22 cellular contexts compared by ENCODE assay signal in the genomic region with DNA sequence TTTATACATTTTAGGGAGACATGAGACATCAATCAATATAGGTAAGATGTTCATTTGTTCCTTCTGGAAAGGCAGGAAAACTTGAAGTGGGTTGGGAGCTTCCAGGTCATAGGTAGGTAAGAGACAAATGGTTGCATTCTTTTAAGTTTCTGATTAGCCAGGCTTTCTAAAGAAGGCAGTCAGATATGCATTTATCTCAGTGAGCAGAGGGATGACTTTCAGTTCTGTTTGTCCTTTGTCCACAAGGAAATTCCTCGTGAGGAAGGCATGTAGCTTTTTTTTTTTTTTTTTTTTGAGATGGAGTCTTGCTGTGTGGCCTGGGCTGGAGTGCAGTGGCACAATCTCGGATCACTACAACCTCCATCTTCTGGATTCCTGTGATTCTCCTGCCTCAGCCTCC.
"Had no signal": no experiment of that assay in that cellular context is flagged by ENCODE, and none has a peak within 500 bp of the region (broad histone marks: within the 10 kb centered on the region; RNA-seq: fewer than 3 reads in every experiment).

No MANE protein-coding gene starts in this region.

- H3K27me3 Mint-ChIP-seq: activated CD8-positive, alpha-beta T cell treated with anti-CD3 and anti-CD28 coated beads for 36 hours; activated naive CD4-positive, alpha-beta T cell treated with anti-CD3 and anti-CD28 coated beads, Interleukin-2, amount 10 ng/mL, durations not matched to agents 7 days and 5 days; activated naive CD8-positive, alpha-beta T cell treated with anti-CD3 and anti-CD28 coated beads for 36 hours; T-cell had no signal

- H3K9me3 Mint-ChIP-seq: activated CD8-positive, alpha-beta T cell treated with anti-CD3 and anti-CD28 coated beads for 36 hours; activated naive CD4-positive, alpha-beta T cell treated with anti-CD3 and anti-CD28 coated beads, Interleukin-2, amount 10 ng/mL, durations not matched to agents 7 days and 5 days; activated naive CD8-positive, alpha-beta T cell treated with anti-CD3 and anti-CD28 coated beads for 36 hours; activated T-cell treated with anti-CD3 and anti-CD28 coated beads, Interleukin-2, amount 50 U/mL, for 72 hours; activated T-helper 2 cell treated with anti-CD3 and anti-CD28 coated beads, Interferon-gamma antibody, Interleukin-2, Interleukin-4, amounts not matched to agents 10 μg/mL and 5 μg/mL and 100 μg/mL, durations not matched to agents 14 hours and 24 hours and 36 hours; T-cell had no signal

- H3K27ac ChIP-seq: adrenal gland, PC-9, SK-N-MC had no signal

- H3K27me3 ChIP-seq: adrenal gland had no signal

- H3K36me3 ChIP-seq: adrenal gland had no signal

- H3K36me3 Mint-ChIP-seq: activated naive CD4-positive, alpha-beta T cell treated with anti-CD3 and anti-CD28 coated beads, Interleukin-2, amount 10 ng/mL, durations not matched to agents 7 days and 5 days; activated naive CD8-positive, alpha-beta T cell treated with anti-CD3 and anti-CD28 coated beads for 36 hours; T-cell had no signal

- H3K4me3 Mint-ChIP-seq: activated CD8-positive, alpha-beta T cell treated with anti-CD3 and anti-CD28 coated beads for 36 hours; activated naive CD4-positive, alpha-beta T cell treated with anti-CD3 and anti-CD28 coated beads, Interleukin-2, amount 10 ng/mL, durations not matched to agents 7 days and 5 days; activated naive CD8-positive, alpha-beta T cell treated with anti-CD3 and anti-CD28 coated beads for 36 hours; activated T-cell treated with anti-CD3 and anti-CD28 coated beads, Interleukin-2, amount 50 U/mL, for 72 hours; T-cell had no signal

- H3K27ac Mint-ChIP-seq: activated CD8-positive, alpha-beta T cell treated with anti-CD3 and anti-CD28 coated beads for 36 hours; activated naive CD4-positive, alpha-beta T cell treated with anti-CD3 and anti-CD28 coated beads, Interleukin-2, amount 10 ng/mL, durations not matched to agents 7 days and 5 days; activated naive CD8-positive, alpha-beta T cell treated with anti-CD3 and anti-CD28 coated beads for 36 hours; activated T-cell treated with anti-CD3 and anti-CD28 coated beads, Interleukin-2, amount 50 U/mL, for 72 hours; activated T-helper 2 cell treated with anti-CD3 and anti-CD28 coated beads, Interferon-gamma antibody, Interleukin-2, Interleukin-4, amounts not matched to agents 10 μg/mL and 5 μg/mL and 100 μg/mL, durations not matched to agents 14 hours and 24 hours and 36 hours; T-cell had no signal

- H3K9me3 ChIP-seq: adrenal gland had no signal

- H3K4me3 ChIP-seq: adrenal gland, PC-9, SK-N-MC had no signal

- H3K4me1 ChIP-seq: adrenal gland had no signal

- H3K4me1 Mint-ChIP-seq: activated naive CD4-positive, alpha-beta T cell treated with anti-CD3 and anti-CD28 coated beads, Interleukin-2, amount 10 ng/mL, durations not matched to agents 7 days and 5 days; activated naive CD8-positive, alpha-beta T cell treated with anti-CD3 and anti-CD28 coated beads for 36 hours; T-cell had no signal

- ATAC-seq: activated CD4-positive, CD25-positive, alpha-beta regulatory T cell treated with anti-CD3 and anti-CD28 coated beads, Interleukin-2, amount 50 U/mL, for 24 hours; activated CD8-positive, alpha-beta T cell treated with anti-CD3 and anti-CD28 coated beads for 36 hours; activated T-cell treated with anti-CD3 and anti-CD28 coated beads, Interleukin-2, amount 50 U/mL, for 72 hours; T-cell had no signal

- DNase-seq: activated CD4-positive, alpha-beta T cell treated with anti-CD3 and anti-CD28 coated beads for 4 hours; activated CD8-positive, alpha-beta memory T cell treated with anti-CD3 and anti-CD28 coated beads, Interleukin-2, amount 50 U/mL, for 4 hours; activated CD8-positive, alpha-beta T cell treated with anti-CD3 and anti-CD28 coated beads for 36 hours; activated gamma-delta T cell treated with Interleukin-2 at 50 U/mL for 16 hours; activated naive CD4-positive, alpha-beta T cell treated with anti-CD3 and anti-CD28 coated beads, Interleukin-2, amount 10 ng/mL, durations not matched to agents 7 days and 5 days; activated naive CD8-positive, alpha-beta T cell treated with anti-CD3 and anti-CD28 coated beads for 36 hours; activated T-cell treated with anti-CD3 and anti-CD28 coated beads, Interleukin-2, amount 50 U/mL, for 72 hours; adrenal gland; anterior cingulate cortex; cerebellar nuclear complex; NCI-H1105; NCI-H1436; NCI-H1694 treated with DMSO at 0.1 percent for 48 hours; NCI-H2029 treated with DMSO at 0.1 percent for 48 hours; NCI-H510A treated with DMSO at 0.1 percent for 48 hours; NCI-H69; PC-9; SIG-M5; T-cell had no signal
